34 cellular contexts compared by ENCODE assay signal in the genomic region with DNA sequence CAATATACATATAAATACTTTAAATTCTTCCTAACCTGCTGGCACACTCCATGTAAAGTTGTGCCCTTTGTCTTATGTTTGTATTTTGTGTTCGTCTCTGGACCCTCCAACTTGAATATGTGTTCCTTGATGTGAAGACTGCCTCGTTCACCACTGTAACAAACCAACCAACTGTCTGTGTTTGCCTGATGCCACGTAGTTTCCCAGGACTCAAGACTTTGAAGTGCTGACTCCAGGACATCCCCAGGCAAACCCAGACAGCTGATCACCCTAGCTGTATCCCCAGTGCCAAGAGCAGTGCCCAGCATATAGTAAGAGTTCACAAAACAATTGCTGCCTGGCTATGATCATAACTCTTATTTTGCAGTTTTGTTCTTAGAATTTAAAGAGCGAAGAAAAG.
"Had no signal": no experiment of that assay in that cellular context is flagged by ENCODE, and none has a peak within 500 bp of the region (broad histone marks: within the 10 kb centered on the region; RNA-seq: fewer than 3 reads in every experiment).

No MANE protein-coding gene starts in this region.

- H3K4me1 ChIP-seq: adrenal gland, body of pancreas, breast epithelium had no signal

- H3K4me3 ChIP-seq: adrenal gland, body of pancreas, breast epithelium had no signal

- ATAC-seq: activated CD8-positive, alpha-beta T cell treated with anti-CD3 and anti-CD28 coated beads for 36 hours; activated naive CD4-positive, alpha-beta T cell treated with anti-CD3 and anti-CD28 coated beads, Interleukin-2, amount 50 U/mL, for 72 hours; activated T-cell treated with anti-CD3 and anti-CD28 coated beads, Interleukin-2, amount 50 U/mL, for 4 hours; activated T-cell treated with anti-CD3 and anti-CD28 coated beads, Interleukin-2, amount 50 U/mL, for 72 hours; activated T-helper 17 cell treated with anti-CD3 and anti-CD28 coated beads, Interleukin-2, amount 50 U/mL, for 72 hours; body of pancreas had no signal

- DNase-seq: activated B cell treated with CpG ODN at 0.5 μM for 24 hours; activated CD4-positive, alpha-beta memory T cell treated with anti-CD3 and anti-CD28 coated beads for 36 hours; activated CD4-positive, alpha-beta T cell treated with anti-CD3 and anti-CD28 coated beads for 4 hours; activated CD4-positive, alpha-beta T cell treated with anti-CD3 and anti-CD28 coated beads, Interleukin-2, amount 10 ng/mL, durations not matched to agents 24 days and 14 days; activated CD4-positive, alpha-beta T cell treated with anti-CD3 and anti-CD28 coated beads, Interleukin-2, amount 50 U/mL, for 1 hour; activated CD4-positive, alpha-beta T cell treated with anti-CD3 and anti-CD28 coated beads, Interleukin-2, amount 50 U/mL, for 4 hours; activated CD4-positive, CD25-positive, alpha-beta regulatory T cell treated with anti-CD3 and anti-CD28 coated beads, Interleukin-2, amount 50 U/mL, for 72 hours; activated CD8-positive, alpha-beta memory T cell treated with anti-CD3 and anti-CD28 coated beads, Interleukin-2, amount 50 U/mL, for 4 hours; activated CD8-positive, alpha-beta T cell treated with anti-CD3 and anti-CD28 coated beads for 36 hours; activated effector memory CD4-positive, alpha-beta T cell treated with anti-CD3 and anti-CD28 coated beads, Interleukin-2, amount 50 U/mL, for 16 hours; activated gamma-delta T cell treated with Interleukin-2 at 50 U/mL for 16 hours; activated naive CD4-positive, alpha-beta T cell; activated naive CD4-positive, alpha-beta T cell treated with anti-CD3 and anti-CD28 coated beads for 36 hours; activated naive CD4-positive, alpha-beta T cell treated with anti-CD3 and anti-CD28 coated beads, Interleukin-2, amount 50 U/mL, for 16 hours; activated naive CD8-positive, alpha-beta T cell treated with anti-CD3 and anti-CD28 coated beads for 36 hours; activated T-cell treated with anti-CD3 and anti-CD28 coated beads for 4 hours; activated T-cell treated with anti-CD3 and anti-CD28 coated beads, Interleukin-2, amount 50 U/mL, for 1 hour; activated T-cell treated with anti-CD3 and anti-CD28 coated beads, Interleukin-2, amount 50 U/mL, for 4 hours; activated T-cell treated with anti-CD3 and anti-CD28 coated beads, Interleukin-2, amount 50 U/mL, for 72 hours; adrenal gland; amniotic stem cell; aorta; body of pancreas; brain microvascular endothelial cell; cerebellar nuclear complex; T-helper 1 cell; T-helper 2 cell; T-helper 9 cell had no signal

- H3K9me3 ChIP-seq: adrenal gland, body of pancreas, breast epithelium had no signal

- FAIRE-seq: astrocyte, TTC549 had no signal

- H3K27ac ChIP-seq: adrenal gland, body of pancreas, brain microvascular endothelial cell, breast epithelium, VCaP had no signal

- H3K27me3 ChIP-seq: adrenal gland, body of pancreas, brain microvascular endothelial cell, breast epithelium had no signal

- H3K36me3 ChIP-seq: adrenal gland, brain microvascular endothelial cell, breast epithelium had no signal
